Comparison of ENCODE assay signal across 1 cellular context in the genomic region with DNA sequence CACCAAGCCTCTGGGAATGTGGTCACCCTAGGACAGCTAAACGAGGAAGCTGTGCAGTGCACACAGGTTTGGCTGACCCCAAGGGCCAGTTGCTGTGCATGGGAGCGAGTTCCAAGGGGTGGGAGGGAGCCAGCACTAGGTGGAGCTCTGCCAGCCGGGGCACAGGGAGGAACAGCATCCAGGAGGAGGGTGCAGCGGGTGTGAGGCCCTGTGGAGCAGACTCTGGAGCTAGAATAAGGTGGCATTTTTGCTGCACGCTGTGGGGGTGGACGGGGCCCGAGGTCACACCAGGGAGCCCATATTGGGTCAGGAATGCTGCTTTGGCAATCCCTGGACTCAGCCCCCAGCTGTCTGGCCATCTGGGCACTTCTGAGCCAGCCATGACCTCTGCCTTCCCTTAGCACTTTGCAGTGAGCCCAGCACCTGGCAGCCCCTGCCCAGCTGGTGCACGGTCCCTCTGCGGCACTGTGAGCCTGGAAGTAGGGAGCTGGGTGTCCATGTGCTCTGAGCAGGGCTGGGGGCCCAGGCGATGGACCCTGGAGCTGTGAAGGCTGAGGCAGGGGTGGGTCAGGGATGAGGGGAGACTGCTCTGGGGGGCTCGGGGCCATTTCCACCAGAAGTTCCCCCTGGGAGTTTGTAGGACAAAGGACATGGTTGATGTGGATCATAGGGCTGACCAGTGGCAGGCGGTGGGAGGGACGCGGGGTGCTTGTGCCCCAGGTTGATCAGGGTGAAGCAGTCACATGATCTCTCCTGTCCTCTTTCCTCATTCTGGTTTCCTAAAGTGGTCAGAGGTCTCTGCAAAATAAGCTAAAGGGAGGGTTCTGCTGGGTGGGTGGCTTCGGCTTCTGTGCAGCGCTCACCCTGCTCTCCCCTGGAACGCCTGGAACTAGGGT.
A peak's percentile ranks its signal among the peaks of the same experiment; 100 is the strongest.
TF ChIP-seq lines count a peak whose summit lies in the region.

No MANE protein-coding gene starts in this region.

TF ChIP-seq in H1, 55 proteins besides CTCF, POLR2A, EP300 and RAD21:
- no peak for TF ChIP-seq NANOG (IDR thresholded peaks at IDR 0.05; ENCODE audit: insufficient read depth, low read depth, low read length, poor library complexity, severe bottlenecking)
- TF ChIP-seq USF2 (IDR thresholded peaks at IDR 0.05; ENCODE audit: low read length): 0 out of 2 replicates have a peak, but pooled peaks have one; percentile 22
TF ChIP-seq in H1: peak in this region for 1.
